In genomic region chr6:137958809-137959565, GRCh38 we compare ENCODE assay signal across 16 cellular contexts.
DNase-seq lines count a peak whose midpoint lies in the region; ATAC-seq and TF ChIP-seq lines count a peak whose summit lies in the region.
"Had no signal": no experiment of that assay in that cellular context is flagged by ENCODE, and none has a peak within 500 bp of the region (broad histone marks: within the 10 kb centered on the region; RNA-seq: fewer than 3 reads in every experiment).

No MANE protein-coding gene starts in this region.

- no peaks in the 10 kb centered on the region for H3K36me3 ChIP-seq in upper lobe of right lung
- H3K36me3 ChIP-seq: transverse colon had no signal

- no peaks in the 10 kb centered on the region for H3K27me3 ChIP-seq in upper lobe of right lung
- H3K27me3 ChIP-seq: transverse colon had no signal

- no peak for TF ChIP-seq CTCF in foreskin fibroblast (IDR thresholded peaks at IDR 0.05; ENCODE audit: low read depth, low read length)
- TF ChIP-seq CTCF in upper lobe of right lung (IDR thresholded peaks at IDR 0.05), result no peak

- H3K4me1 Mint-ChIP-seq in stimulated activated naive CD8-positive, alpha-beta T cell treated with anti-CD3 and anti-CD28 coated beads, Interleukin-15, amount 100 ng/mL, for 72 hours, result peaks cover 17% of the 10 kb centered on the region
- H3K4me1 Mint-ChIP-seq: neural crest cell had no signal

- no peak overlapping the region for H3K27ac Mint-ChIP-seq in stimulated activated naive CD8-positive, alpha-beta T cell treated with anti-CD3 and anti-CD28 coated beads, Interleukin-15, amount 100 ng/mL, for 72 hours

- no peaks in the 10 kb centered on the region for H3K27me3 Mint-ChIP-seq in stimulated activated naive CD8-positive, alpha-beta T cell treated with anti-CD3 and anti-CD28 coated beads, Interleukin-15, amount 100 ng/mL, for 72 hours

- ATAC-seq in stimulated activated naive CD8-positive, alpha-beta T cell treated with anti-CD3 and anti-CD28 coated beads, Interleukin-15, Interleukin-2, amounts not matched to agents 100 U/mL and 50 U/mL, for 24 hours, result peak; percentile 46
- ATAC-seq in stimulated activated naive CD8-positive, alpha-beta T cell treated with anti-CD3 and anti-CD28 coated beads, Interleukin-15, amount 100 ng/mL, for 72 hours, result no peak
- ATAC-seq in upper lobe of right lung, result peak; percentile 90
- ATAC-seq: SK-N-SH treated with all-trans-retinoic acid at 6 μM for 48 hours had no signal

- peaks cover 8% of the 10 kb centered on the region for H3K4me1 ChIP-seq in upper lobe of right lung
- H3K4me1 ChIP-seq: transverse colon had no signal

- DNase-seq in stimulated activated naive CD8-positive, alpha-beta T cell treated with anti-CD3 and anti-CD28 coated beads, Interleukin-15, Interleukin-2, amounts not matched to agents 100 U/mL and 50 U/mL, for 24 hours, result no peak
- no peak for DNase-seq in stimulated activated naive CD8-positive, alpha-beta T cell treated with anti-CD3 and anti-CD28 coated beads, Interleukin-15, amount 100 ng/mL, for 72 hours
- DNase-seq in SIG-M5 treated with dmso at 0.1 percent for 504 hours (lab: John Stamatoyannopoulos, UW; ENCODE audit: unreplicated experiment) (peak; percentile 94), foreskin fibroblast (peak; percentile 20 to 46), upper lobe of right lung (no peak), hypothalamus (lab: John Stamatoyannopoulos, UW) (no peak), ACHN (no peak), NCI-H2029 treated with DMSO at 0.1 percent for 48 hours (lab: John Stamatoyannopoulos, UW) (no peak)
- DNase-seq: activated gamma-delta T cell; anterior cingulate cortex; NCI-H2171; NK-92 treated with Interleukin-12 subunit alpha and Interleukin-12 subunit beta, amount 100 ng/mL, for 24 hours; stimulated activated CD4-positive, alpha-beta T cell treated with anti-CD3 and anti-CD28 coated beads, Interleukin-2, amount 100 ng/mL, for 48 hours; transverse colon had no signal

- intact Hi-C loops in upper lobe of right lung (cut with DNase I), result no loop called here

- in situ Hi-C loops in ACHN (cut with HindIII; ENCODE audit: low pct_ligation_motif_present, low pct_unique_long_range_greater_than_20kb, low sequenced_read_pairs), result no loop called here

- H3K4me3 Mint-ChIP-seq in stimulated activated naive CD8-positive, alpha-beta T cell treated with anti-CD3 and anti-CD28 coated beads, Interleukin-15, amount 100 ng/mL, for 72 hours, result no peak overlapping the region
- H3K4me3 Mint-ChIP-seq: neural crest cell had no signal

- H3K4me3 ChIP-seq in foreskin fibroblast (ENCODE audit: low read depth in 1 of 2, low read length in 2 of 2), result no peak overlapping the region
- no peak overlapping the region for H3K4me3 ChIP-seq in upper lobe of right lung
- H3K4me3 ChIP-seq: transverse colon had no signal

- no peak overlapping the region for H3K27ac ChIP-seq in upper lobe of right lung
- H3K27ac ChIP-seq: transverse colon had no signal

- no peaks in the 10 kb centered on the region for H3K9me3 ChIP-seq in upper lobe of right lung
- H3K9me3 ChIP-seq: transverse colon had no signal

- H3K9me3 Mint-ChIP-seq in stimulated activated naive CD8-positive, alpha-beta T cell treated with anti-CD3 and anti-CD28 coated beads, Interleukin-15, amount 100 ng/mL, for 72 hours, result peaks cover 18 to 27% of the 10 kb centered on the region in 2 donors

Comparison
In these comparisons a context has a peak if more than half of its experiments do, and no peak if none do; other contexts are left out.
1. DNase-seq: peak in SIG-M5 treated with dmso at 0.1 percent for 504 hours (single experiment) and foreskin fibroblast (2 of 2); none in stimulated activated naive CD8-positive, alpha-beta T cell treated with anti-CD3 and anti-CD28 coated beads, Interleukin-15, Interleukin-2, amounts not matched to agents 100 U/mL and 50 U/mL, for 24 hours (single experiment), stimulated activated naive CD8-positive, alpha-beta T cell treated with anti-CD3 and anti-CD28 coated beads, Interleukin-15, amount 100 ng/mL, for 72 hours (0 of 2), upper lobe of right lung (single experiment), hypothalamus (0 of 51), ACHN (single experiment) and NCI-H2029 treated with DMSO at 0.1 percent for 48 hours (single experiment).